Comparison of ENCODE assay signal across 8 cellular contexts in the genomic region with DNA sequence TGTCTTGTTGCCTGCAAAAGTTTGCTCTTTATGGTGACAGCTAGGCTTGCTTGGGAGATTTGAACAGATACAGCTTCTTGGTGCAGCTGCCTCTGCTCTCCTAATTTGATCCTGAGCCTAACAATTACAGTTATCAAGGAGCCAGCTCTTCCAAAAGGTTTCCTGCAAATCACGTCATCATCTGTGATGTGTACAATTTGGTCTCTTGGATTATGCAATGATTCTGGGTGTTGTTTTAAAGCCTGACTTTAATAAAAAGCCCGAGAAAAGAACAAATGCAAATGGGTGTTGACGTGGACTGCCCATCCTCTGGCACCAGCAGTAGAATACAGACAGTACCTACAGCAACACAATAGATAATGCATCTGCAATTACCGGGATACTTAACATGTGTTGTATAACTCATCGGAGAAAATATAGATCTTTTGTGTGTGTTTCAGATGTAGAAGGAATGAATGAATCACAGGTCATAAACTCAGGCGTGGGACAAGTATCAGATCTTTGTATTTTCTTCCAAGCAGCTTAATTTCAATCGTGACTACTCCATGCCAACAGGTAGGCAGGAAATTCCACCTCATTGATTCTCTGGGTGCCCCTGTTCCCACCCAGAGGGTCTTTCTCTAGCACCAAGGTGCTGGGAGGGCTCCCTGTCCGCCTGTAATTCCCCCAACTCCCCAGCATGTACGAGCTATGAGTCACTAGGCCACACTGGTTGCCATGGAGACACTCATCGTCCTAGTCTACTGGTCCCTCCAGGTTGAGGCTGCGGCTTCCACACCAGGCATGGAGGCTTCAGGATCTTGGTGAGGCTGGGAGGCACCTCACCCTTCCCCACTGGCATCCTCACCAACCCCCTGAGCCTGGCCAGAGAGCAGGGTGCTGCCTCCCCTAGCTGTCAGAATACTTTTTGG.
A peak's percentile ranks its signal among the peaks of the same experiment; 100 is the strongest.
DNase-seq lines count a peak whose midpoint lies in the region; ATAC-seq and TF ChIP-seq lines count a peak whose summit lies in the region.

No MANE protein-coding gene starts in this region.

- ATAC-seq in HG02588 (IDR thresholded peaks at IDR 0.05; ENCODE audit: unreplicated experiment) (peak; percentile 45), GM18505 (IDR thresholded peaks at IDR 0.05; ENCODE audit: unreplicated experiment) (no peak), GM18909 (IDR thresholded peaks at IDR 0.05; ENCODE audit: poor library complexity, unreplicated experiment) (no peak)

- DNase-seq in Caki2 (ENCODE audit: low read depth) (peak; percentile 51), breast epithelium (ENCODE audit: low spot score in 2 of 2) (no peak), NCI-H82 treated with DMSO at 0.1 percent for 48 hours (lab: John Stamatoyannopoulos, UW; ENCODE audit: unreplicated experiment) (no peak), NCI-H1048 (lab: John Stamatoyannopoulos, UW) (no peak)

- TF ChIP-seq CTCF in breast epithelium (IDR thresholded peaks at IDR 0.05) = no peak

- no peak overlapping the region for H3K4me3 ChIP-seq in breast epithelium
- H3K4me3 ChIP-seq in muscle layer of duodenum (ENCODE audit: low read depth in 1 of 2, low read length in 2 of 2) = no peak overlapping the region

- no peaks in the 10 kb centered on the region for H3K9me3 ChIP-seq in breast epithelium
- H3K9me3 ChIP-seq in muscle layer of duodenum (ENCODE audit: control insufficient read depth in 1 of 2, low read length in 2 of 2) = no peaks in the 10 kb centered on the region

- no peaks in the 10 kb centered on the region for H3K4me1 ChIP-seq in breast epithelium
- H3K4me1 ChIP-seq in muscle layer of duodenum (ENCODE audit: control insufficient read depth in 1 of 2, insufficient read depth in 2 of 2, low read length in 2 of 2) = peaks cover 0 to 8% of the 10 kb centered on the region in 2 donors

- intact Hi-C loops in breast epithelium (cut with DNase I; ENCODE audit: low total_unique reads) = no loop called here

- peak overlapping the region; percentile 56 to 80 for H3K27ac ChIP-seq in breast epithelium
- H3K27ac ChIP-seq in muscle layer of duodenum (ENCODE audit: low read length) = peak overlapping the region; percentile 50

- H3K36me3 ChIP-seq in breast epithelium (no peaks in the 10 kb centered on the region), muscle layer of duodenum (ENCODE audit: control insufficient read depth in 1 of 2, insufficient read depth in 2 of 2, low read length in 2 of 2) (no peaks in the 10 kb centered on the region)

- in situ Hi-C loops in Caki2 (cut with HindIII; ENCODE audit: low pct_unique_long_range_greater_than_20kb, low sequenced_read_pairs) = no loop called here

- H3K27me3 ChIP-seq in breast epithelium = no peaks in the 10 kb centered on the region
- H3K27me3 ChIP-seq in muscle layer of duodenum (ENCODE audit: low read depth, low read length) = no peaks in the 10 kb centered on the region

- TF ChIP-seq POLR2A in breast epithelium (IDR thresholded peaks at IDR 0.05) (no peak), GM18505 (IDR thresholded peaks at IDR 0.05; ENCODE audit: borderline replicate concordance, extremely low read depth, insufficient read depth, insufficient read length) (no peak)
